Comparison of ENCODE assay signal across 1 cellular context in the genomic region with DNA sequence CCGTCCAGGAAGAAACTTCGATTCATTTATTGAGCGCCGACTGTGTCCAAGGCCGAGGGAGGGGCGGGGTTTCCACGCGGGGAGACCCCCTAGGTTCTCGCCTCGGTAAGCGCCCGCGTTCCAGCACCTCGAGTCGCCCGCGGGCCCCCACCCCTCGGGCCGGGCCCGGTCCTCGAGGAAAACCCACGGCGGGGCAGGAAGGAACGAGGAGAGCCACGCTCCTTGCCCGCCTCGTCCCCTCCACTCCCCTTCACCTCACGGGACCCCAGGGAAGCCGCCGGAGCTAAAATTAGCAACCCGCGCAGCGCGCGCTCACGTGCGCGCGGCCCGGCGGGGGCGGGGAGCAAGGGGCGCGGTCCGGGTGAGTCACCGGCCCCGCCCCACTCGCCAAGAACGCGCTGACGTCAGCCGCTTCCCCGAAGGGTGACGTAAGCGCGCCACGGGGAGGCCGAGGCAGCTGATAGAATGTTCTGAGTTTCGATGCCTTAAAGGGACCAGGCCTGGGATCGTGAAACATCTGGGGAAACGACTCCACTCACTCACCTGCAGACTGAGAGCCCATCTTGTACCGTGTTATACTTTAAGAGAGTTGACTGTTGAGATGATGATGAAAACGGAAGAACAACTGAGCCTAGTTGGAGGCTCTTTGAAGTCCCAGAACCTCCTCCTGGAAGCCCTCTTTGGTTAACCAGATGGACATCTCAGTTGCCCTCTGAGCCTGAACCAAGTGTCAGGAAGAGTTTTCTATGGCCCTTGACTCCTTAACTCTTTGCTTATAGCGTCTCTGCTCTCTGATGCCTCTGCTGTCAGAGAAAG.
TF ChIP-seq lines count a peak whose summit lies in the region.

No MANE protein-coding gene starts in this region.

TF ChIP-seq in IMR-90, 13 proteins besides CTCF, POLR2A, EP300 and RAD21 (continued from another document):
- TF ChIP-seq CHD1 (IDR thresholded peaks at IDR 0.05; ENCODE audit: low read depth, low read length) (0 out of 2 replicates have a peak, but pooled peaks have one; percentile 43), MXI1 (IDR thresholded peaks at IDR 0.05; ENCODE audit: borderline replicate concordance, low read depth, low read length) (no peak), CEBPB (IDR thresholded peaks at IDR 0.05; ENCODE audit: low read depth, low read length) (peak; percentile 82), NFE2L2 (IDR thresholded peaks at IDR 0.05; ENCODE audit: low read depth, low read length) (no peak), SMC3 (IDR thresholded peaks at IDR 0.05; ENCODE audit: low read depth, low read length) (no peak), BHLHE40 (IDR thresholded peaks at IDR 0.05; ENCODE audit: low read depth, low read length) (peak; percentile 100), MAZ (IDR thresholded peaks at IDR 0.05; ENCODE audit: borderline replicate concordance, low read depth, low read length) (peak; percentile 89; the same call in 1 of the 2 replicates), RFX5 (IDR thresholded peaks at IDR 0.05; ENCODE audit: low read depth, low read length) (no peak), MAFK (IDR thresholded peaks at IDR 0.05; ENCODE audit: low read depth, low read length) (peak; percentile 92), FOS (IDR thresholded peaks at IDR 0.05; ENCODE audit: low read depth, low read length) (peak; percentile 98)
- TF ChIP-seq, protein P1, sequence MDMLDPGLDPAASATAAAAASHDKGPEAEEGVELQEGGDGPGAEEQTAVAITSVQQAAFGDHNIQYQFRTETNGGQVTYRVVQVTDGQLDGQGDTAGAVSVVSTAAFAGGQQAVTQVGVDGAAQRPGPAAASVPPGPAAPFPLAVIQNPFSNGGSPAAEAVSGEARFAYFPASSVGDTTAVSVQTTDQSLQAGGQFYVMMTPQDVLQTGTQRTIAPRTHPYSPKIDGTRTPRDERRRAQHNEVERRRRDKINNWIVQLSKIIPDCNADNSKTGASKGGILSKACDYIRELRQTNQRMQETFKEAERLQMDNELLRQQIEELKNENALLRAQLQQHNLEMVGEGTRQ (IDR thresholded peaks at IDR 0.05; ENCODE audit: low read depth, low read length): peak; percentile 86
- TF ChIP-seq, protein P2, sequence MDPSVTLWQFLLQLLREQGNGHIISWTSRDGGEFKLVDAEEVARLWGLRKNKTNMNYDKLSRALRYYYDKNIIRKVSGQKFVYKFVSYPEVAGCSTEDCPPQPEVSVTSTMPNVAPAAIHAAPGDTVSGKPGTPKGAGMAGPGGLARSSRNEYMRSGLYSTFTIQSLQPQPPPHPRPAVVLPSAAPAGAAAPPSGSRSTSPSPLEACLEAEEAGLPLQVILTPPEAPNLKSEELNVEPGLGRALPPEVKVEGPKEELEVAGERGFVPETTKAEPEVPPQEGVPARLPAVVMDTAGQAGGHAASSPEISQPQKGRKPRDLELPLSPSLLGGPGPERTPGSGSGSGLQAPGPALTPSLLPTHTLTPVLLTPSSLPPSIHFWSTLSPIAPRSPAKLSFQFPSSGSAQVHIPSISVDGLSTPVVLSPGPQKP (IDR thresholded peaks at IDR 0.05; ENCODE audit: borderline replicate concordance, low read depth, low read length): no peak
